Comparison of ENCODE assay signal across 7 cellular contexts in genomic region chr10:129309565-129309964, GRCh38.
"Had no signal": no experiment of that assay in that cellular context is flagged by ENCODE, and none has a peak within 500 bp of the region (broad histone marks: within the 10 kb centered on the region; RNA-seq: fewer than 3 reads in every experiment).

No MANE protein-coding gene starts in this region.

- H2AFZ ChIP-seq: GM23338 had no signal

- H3K4me3 ChIP-seq: GM23338, K562 had no signal

- H3K4me2 ChIP-seq: GM23338 had no signal

- DNase-seq: H9, HCEC 1CT, HFFc6, IMR-90, KG1 had no signal

- ATAC-seq: GM23338, K562 had no signal
